ENCODE assay signal across 11 cellular contexts in genomic region chr7:56287429-56288138, GRCh38.
DNase-seq lines count a peak whose midpoint lies in the region; ATAC-seq, FAIRE-seq and TF ChIP-seq lines count a peak whose summit lies in the region.
"Had no signal": no experiment of that assay in that cellular context is flagged by ENCODE, and none has a peak within 500 bp of the region (broad histone marks: within the 10 kb centered on the region; RNA-seq: fewer than 3 reads in every experiment).

No MANE protein-coding gene starts in this region.

- peaks cover 12% of the 10 kb centered on the region for H3K9me3 Mint-ChIP-seq in activated CD4-positive, alpha-beta T cell treated with anti-CD3 and anti-CD28 coated beads for 36 hours (ENCODE audit: low read depth)
- peaks cover 12 to 45% (median 30%) of the 10 kb centered on the region in 7 donors for H3K9me3 Mint-ChIP-seq in CD14-positive monocyte

- 0 out of 2 replicates have a peak overlapping the region, but pooled peaks have one; percentile 18 for H3K4me2 ChIP-seq in HepG2 (ENCODE audit: low read depth, low read length)
- H3K4me2 ChIP-seq: PC-9 had no signal

- no peaks in the 10 kb centered on the region for H3K4me1 ChIP-seq in HepG2 (ENCODE audit: insufficient read depth, low read length)
- peaks cover 0 to 11% (median 4%) of the 10 kb centered on the region in 4 donors for H3K4me1 ChIP-seq in tibial artery

- H3K27ac ChIP-seq in HepG2 (ENCODE audit: extremely low read length, insufficient read depth, low read length) (no peak overlapping the region), tibial artery (peak overlapping the region; percentile 67)
- H3K27ac ChIP-seq: ovary, PC-9 had no signal

- H3K9ac ChIP-seq in HepG2 (ENCODE audit: insufficient read depth, low read depth, low read length), result no peak overlapping the region

- intact Hi-C loops in activated CD4-positive, alpha-beta T cell treated with anti-CD3 and anti-CD28 coated beads for 36 hours (cut with DNase I, micrococcal nuclease), result no loop called here
- intact Hi-C loops in HepG2 (cut with micrococcal nuclease; ENCODE audit: unreplicated experiment) (no loop called here), tibial artery (cut with DNase I; ENCODE audit: low total_unique reads) (no loop called here), CD14-positive monocyte (cut with micrococcal nuclease) (no loop called here)

- TF ChIP-seq RAD21 in HepG2 (CRISPR knock-in tag; IDR thresholded peaks at IDR 0.05), result no peak

- TF ChIP-seq POLR2A in HepG2 (IDR thresholded peaks at IDR 0.05; ENCODE audit: insufficient read depth in 1 of 2, low read depth in 2 of 2, low read length in 2 of 2), result no peak

- peak; percentile 19 for ATAC-seq in activated CD4-positive, alpha-beta T cell treated with anti-CD3 and anti-CD28 coated beads for 36 hours
- ATAC-seq in HepG2, result peak; percentile 37

- CTCF ChIA-PET in activated CD4-positive, alpha-beta T cell treated with anti-CD3 and anti-CD28 coated beads for 36 hours (lab: Charles Lee), result no interaction called here
- CTCF ChIA-PET in HepG2 (lab: Yijun Ruan, JAX; ENCODE audit: low intra/inter-chr PET ratio, low total read pairs), result no interaction called here

- no peak for TF ChIP-seq EP300 in HepG2 (IDR thresholded peaks at IDR 0.05; ENCODE audit: low read depth in 2 of 2, low read length in 2 of 2)
- TF ChIP-seq EP300 in HepG2 (CRISPR knock-in tag; IDR thresholded peaks at IDR 0.05; ENCODE audit: borderline replicate concordance), result no peak

- peak overlapping the region; percentile 42 for H3K4me3 Mint-ChIP-seq in activated CD4-positive, alpha-beta T cell treated with anti-CD3 and anti-CD28 coated beads for 36 hours
- H3K4me3 Mint-ChIP-seq in CD14-positive monocyte, result peak overlapping the region in 1 of 2 donors; percentile 70

- H3K36me3 ChIP-seq in HepG2 (replicated peaks in 1 of 2; ENCODE audit: control insufficient read depth in 1 of 2, insufficient read depth in 2 of 2, low read length in 2 of 2), result no peaks in the 10 kb centered on the region
- no peaks in the 10 kb centered on the region for H3K36me3 ChIP-seq in tibial artery
- H3K36me3 ChIP-seq: ovary had no signal

- H2AFZ ChIP-seq in HepG2 (ENCODE audit: low read length), result no peak overlapping the region
- H2AFZ ChIP-seq: PC-9 had no signal

- H3K9me3 ChIP-seq in HepG2 (ENCODE audit: low read length) (peaks cover 19% of the 10 kb centered on the region; the same call in 1 of the 2 replicates), tibial artery (no peaks in the 10 kb centered on the region)
- H3K9me3 ChIP-seq: ovary had no signal

- peak; percentile 35 for DNase-seq in activated CD4-positive, alpha-beta T cell treated with anti-CD3 and anti-CD28 coated beads for 36 hours
- DNase-seq in activated CD4-positive, alpha-beta T cell treated with anti-CD3 and anti-CD28 coated beads, Interleukin-2, amount 50 U/mL, for 48 hours, result no peak
- DNase-seq in astrocyte of the hippocampus (ENCODE audit: low read depth, low spot score) (peak; percentile 4), HepG2 (ENCODE audit: low spot score) (no peak), tibial artery (peak in 1 of 2 donors; percentile 68), cortex of kidney (lab: John Stamatoyannopoulos, UW) (no peak), GM13976 (ENCODE audit: low spot score) (no peak), CD14-positive monocyte (ENCODE audit: low spot score) (no peak)
- DNase-seq: activated CD4-positive, alpha-beta T cell treated with anti-CD3 and anti-CD28 coated beads, Interleukin-2, amount 50 U/mL, for 4 hours; PC-9 had no signal

- H3K27me3 Mint-ChIP-seq in activated CD4-positive, alpha-beta T cell treated with anti-CD3 and anti-CD28 coated beads for 36 hours, result peaks cover 8% of the 10 kb centered on the region
- peaks cover 3 to 12% (median 8%) of the 10 kb centered on the region in 3 donors for H3K27me3 Mint-ChIP-seq in CD14-positive monocyte (ENCODE audit: low read depth in 3 of 3)

- no peaks in the 10 kb centered on the region for H3K27me3 ChIP-seq in HepG2 (ENCODE audit: control insufficient read depth in 1 of 2, insufficient read depth in 2 of 2, low read length in 2 of 2)
- no peaks in the 10 kb centered on the region for H3K27me3 ChIP-seq in tibial artery
- H3K27me3 ChIP-seq: ovary had no signal

- H3K79me2 ChIP-seq in HepG2 (ENCODE audit: insufficient read depth, low read length), result no peaks in the 10 kb centered on the region

- H4K20me1 ChIP-seq in HepG2 (ENCODE audit: insufficient read depth, low read length), result no peaks in the 10 kb centered on the region

- FAIRE-seq in HepG2 (lab: Jason Lieb, UNC), result no peak

- no peak overlapping the region for H3K27ac Mint-ChIP-seq in activated CD4-positive, alpha-beta T cell treated with anti-CD3 and anti-CD28 coated beads for 36 hours
- H3K27ac Mint-ChIP-seq in CD14-positive monocyte, result no peak overlapping the region

- H3K36me3 Mint-ChIP-seq in activated CD4-positive, alpha-beta T cell treated with anti-CD3 and anti-CD28 coated beads for 36 hours (ENCODE audit: low read depth), result no peaks in the 10 kb centered on the region
- no peaks in the 10 kb centered on the region for H3K36me3 Mint-ChIP-seq in CD14-positive monocyte

- no TSS peak for BruUV-seq in HepG2 (replicated peaks; lab: Mats Ljungman, UMichigan)

- POLR2A ChIA-PET in activated CD4-positive, alpha-beta T cell treated with anti-CD3 and anti-CD28 coated beads for 36 hours (lab: Charles Lee), result no interaction called here
- POLR2A ChIA-PET in HepG2 (lab: Yijun Ruan, JAX), result no interaction called here

- TF ChIP-seq CTCF in HepG2 (CRISPR knock-in tag; IDR thresholded peaks at IDR 0.05) (no peak), tibial artery (IDR thresholded peaks at IDR 0.05) (no peak), GM13976 (IDR thresholded peaks at IDR 0.05; ENCODE audit: borderline replicate concordance, control extremely low read depth, extremely low read depth, insufficient read depth, missing control alignments) (no peak), CD14-positive monocyte (IDR thresholded peaks at IDR 0.05) (no peak)

- H3K4me3 ChIP-seq in HepG2 (replicated peaks in 1 of 3; ENCODE audit: insufficient read depth in 1 of 3, low read depth in 2 of 3, low read length in 3 of 3), result no peak overlapping the region
- peak overlapping the region; percentile 52 to 56 for H3K4me3 ChIP-seq in tibial artery
- H3K4me3 ChIP-seq: ovary, PC-9 had no signal

- WGBS in HepG2 (ENCODE audit: low lambda C conversion rate), result 59% methylated on average over 41 of the region's 57 CpGs

- no peaks in the 10 kb centered on the region for H3K4me1 Mint-ChIP-seq in activated CD4-positive, alpha-beta T cell treated with anti-CD3 and anti-CD28 coated beads for 36 hours
- no peaks in the 10 kb centered on the region for H3K4me1 Mint-ChIP-seq in CD14-positive monocyte

- in situ Hi-C loops in HepG2 (cut with HindIII; ENCODE audit: extremely low pct_ligation_motif_present, low pct_unique_long_range_greater_than_20kb), result no loop called here
- in situ Hi-C loops in GM13976 (cut with MboI; ENCODE audit: low sequenced_read_pairs, unreplicated experiment), result no loop called here

TF ChIP-seq in HepG2, 621 proteins besides CTCF, POLR2A, EP300 and RAD21 (continues in another document):
- TF ChIP-seq ZNF280B (CRISPR knock-in tag; IDR thresholded peaks at IDR 0.05; ENCODE audit: borderline replicate concordance), result no peak
- no peak for TF ChIP-seq FUBP1 (CRISPR knock-in tag; IDR thresholded peaks at IDR 0.05; ENCODE audit: borderline replicate concordance)
- TF ChIP-seq NFE2L2 (IDR thresholded peaks at IDR 0.05; ENCODE audit: low read length), result no peak
- TF ChIP-seq ZNF775 (CRISPR knock-in tag; IDR thresholded peaks at IDR 0.05; ENCODE audit: borderline replicate concordance), result no peak
- no peak for TF ChIP-seq ZZZ3 (CRISPR knock-in tag; IDR thresholded peaks at IDR 0.05; ENCODE audit: borderline replicate concordance)
- 0 out of 2 replicates have a peak, but pooled peaks have one; percentile 34 for TF ChIP-seq MYPOP (CRISPR knock-in tag; IDR thresholded peaks at IDR 0.05)
- TF ChIP-seq GABPB1 (CRISPR knock-in tag; IDR thresholded peaks at IDR 0.05), result peak; percentile 27; the same call in 1 of the 2 replicates

Comparison
In these comparisons a context has a peak if more than half of its experiments do, and no peak if none do; other contexts are left out.
1. DNase-seq: peak in activated CD4-positive, alpha-beta T cell treated with anti-CD3 and anti-CD28 coated beads for 36 hours (single experiment) and astrocyte of the hippocampus (single experiment); none in activated CD4-positive, alpha-beta T cell treated with anti-CD3 and anti-CD28 coated beads, Interleukin-2, amount 50 U/mL, for 48 hours (0 of 2), HepG2 (single experiment), cortex of kidney (single experiment), GM13976 (single experiment) and CD14-positive monocyte (single experiment).
2. H3K4me3 ChIP-seq: peak in tibial artery (2 of 2); none in HepG2 (0 of 3).